Comparison of ENCODE assay signal across 8 cellular contexts in the genomic region with DNA sequence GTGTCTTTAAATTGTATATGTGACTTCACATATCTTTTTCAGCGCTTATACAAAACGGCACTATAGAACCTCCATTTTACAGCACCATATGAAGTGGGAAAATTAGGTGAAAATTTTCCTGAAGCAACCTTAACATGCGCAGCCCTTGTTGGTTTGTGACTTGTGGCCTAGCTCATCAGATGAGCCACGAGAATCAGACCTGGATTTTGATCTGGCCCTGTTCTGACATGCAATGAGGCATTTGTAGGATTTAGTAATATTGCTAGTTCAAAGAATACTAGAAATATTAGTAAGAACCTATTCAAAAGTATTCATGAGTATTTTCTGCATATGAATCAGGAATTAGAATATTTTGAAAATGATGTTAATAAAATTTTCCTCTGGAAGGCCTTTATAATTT. TPM values are rescaled to one million over a fixed set of nuclear protein-coding genes. Genes with fewer than 3 reads are reported as not detected.
A peak's percentile ranks its signal among the peaks of the same experiment; 100 is the strongest.
DNase-seq lines count a peak whose midpoint lies in the region; ATAC-seq and TF ChIP-seq lines count a peak whose summit lies in the region.

No MANE protein-coding gene starts in this region.

- peaks cover 34% of the 10 kb centered on the region for H3K4me1 Mint-ChIP-seq in T-helper 1 cell treated with Interleukin-12 subunit alpha and Interleukin-12 subunit beta and Interleukin-4 antibody, amounts not matched to agents 30 μg/mL and 1 μg/mL, for 36 hours (ENCODE audit: low read depth)
- H3K4me1 Mint-ChIP-seq in T-cell: peaks cover 25 to 45% (median 36%) of the 10 kb centered on the region in 3 donors
- peaks cover 24% of the 10 kb centered on the region for H3K4me1 Mint-ChIP-seq in stimulated activated naive CD8-positive, alpha-beta T cell treated with anti-CD3 and anti-CD28 coated beads, Interleukin-15, amount 100 ng/mL, for 72 hours

- DNase-seq in T-helper 1 cell (no peak), T-cell (no peak), fibroblast of pulmonary artery (ENCODE audit: low read depth) (no peak), left colon (no peak), NCI-H526 (lab: John Stamatoyannopoulos, UW) (no peak)
- DNase-seq in stimulated activated naive CD8-positive, alpha-beta T cell treated with anti-CD3 and anti-CD28 coated beads, Interleukin-15, amount 100 ng/mL, for 72 hours: no peak

- intact Hi-C loops in left colon (cut with DNase I, micrococcal nuclease): no loop called here

- peak overlapping the region; percentile 94 for H3K27ac Mint-ChIP-seq in T-helper 1 cell treated with Interleukin-12 subunit alpha and Interleukin-12 subunit beta and Interleukin-4 antibody, amounts not matched to agents 30 μg/mL and 1 μg/mL, for 36 hours
- H3K27ac Mint-ChIP-seq in T-cell: peak overlapping the region; percentile 90 to 97
- H3K27ac Mint-ChIP-seq in stimulated activated naive CD8-positive, alpha-beta T cell treated with anti-CD3 and anti-CD28 coated beads, Interleukin-15, amount 100 ng/mL, for 72 hours: peak overlapping the region; percentile 85 to 99

- CTCF ChIA-PET in T-cell (lab: Charles Lee): interaction anchor here in 1 of 2 donors (0.7 to 5.8 kb wide), 3 partner anchors 17 to 252 kb away, joined by 3 to 46 read pairs (median 4); no protein-coding TSS in a partner anchor

- peaks cover 58% of the 10 kb centered on the region for H3K36me3 Mint-ChIP-seq in T-helper 1 cell treated with Interleukin-12 subunit alpha and Interleukin-12 subunit beta and Interleukin-4 antibody, amounts not matched to agents 30 μg/mL and 1 μg/mL, for 36 hours (ENCODE audit: low read depth)
- H3K36me3 Mint-ChIP-seq in T-cell: peaks cover 43% of the 10 kb centered on the region

- POLR2A ChIA-PET in T-cell (lab: Charles Lee): interaction anchor here in 1 of 2 donors (1.0 to 2.3 kb wide), 2 partner anchors 23 to 363 kb away, joined by 3 to 11 read pairs; a partner anchor contains a TSS

- no peaks in the 10 kb centered on the region for H3K9me3 Mint-ChIP-seq in T-helper 1 cell treated with Interleukin-12 subunit alpha and Interleukin-12 subunit beta and Interleukin-4 antibody, amounts not matched to agents 30 μg/mL and 1 μg/mL, for 36 hours
- H3K9me3 Mint-ChIP-seq in T-cell: no peaks in the 10 kb centered on the region
- no peaks in the 10 kb centered on the region for H3K9me3 Mint-ChIP-seq in stimulated activated naive CD8-positive, alpha-beta T cell treated with anti-CD3 and anti-CD28 coated beads, Interleukin-15, amount 100 ng/mL, for 72 hours

- ATAC-seq in T-cell (replicated peaks in 1 of 4) (no peak), GM19023 (IDR thresholded peaks at IDR 0.05; ENCODE audit: unreplicated experiment) (no peak), left colon (no peak)
- no peak for ATAC-seq in stimulated activated naive CD8-positive, alpha-beta T cell treated with anti-CD3 and anti-CD28 coated beads, Interleukin-15, amount 100 ng/mL, for 72 hours

- peak overlapping the region; percentile 98 for H3K4me3 Mint-ChIP-seq in T-helper 1 cell treated with Interleukin-12 subunit alpha and Interleukin-12 subunit beta and Interleukin-4 antibody, amounts not matched to agents 30 μg/mL and 1 μg/mL, for 36 hours
- peak overlapping the region; percentile 93 to 99 (median 99) for H3K4me3 Mint-ChIP-seq in T-cell
- peak overlapping the region; percentile 91 to 95 for H3K4me3 Mint-ChIP-seq in stimulated activated naive CD8-positive, alpha-beta T cell treated with anti-CD3 and anti-CD28 coated beads, Interleukin-15, amount 100 ng/mL, for 72 hours

- TF ChIP-seq CTCF in fibroblast of pulmonary artery (IDR thresholded peaks at IDR 0.05; ENCODE audit: low read length, missing control alignments): no peak

- H3K4me3 ChIP-seq in fibroblast of pulmonary artery (replicated peaks; ENCODE audit: low read depth, low read length): peak overlapping the region; percentile 72

- H3K27me3 Mint-ChIP-seq in T-helper 1 cell treated with Interleukin-12 subunit alpha and Interleukin-12 subunit beta and Interleukin-4 antibody, amounts not matched to agents 30 μg/mL and 1 μg/mL, for 36 hours (ENCODE audit: low read depth): no peaks in the 10 kb centered on the region
- H3K27me3 Mint-ChIP-seq in T-cell: no peaks in the 10 kb centered on the region
- no peaks in the 10 kb centered on the region for H3K27me3 Mint-ChIP-seq in stimulated activated naive CD8-positive, alpha-beta T cell treated with anti-CD3 and anti-CD28 coated beads, Interleukin-15, amount 100 ng/mL, for 72 hours

RNA-seq across cellular contexts. Expression of a gene that starts 2.9 kb away (rescaled TPM):
- total RNA-seq in T-cell (100 to 1,000 TPM; 170 to 246 (median 188) TPM), left colon (10 to 100 TPM; 38.0 to 53.3 TPM)

RNA-seq across cellular contexts. Expression of a gene that starts 24.1 kb away (rescaled TPM):
- total RNA-seq in T-cell (1 to 10 TPM; 1.7 to 5.2 (median 2.2) TPM), left colon (under 1 TPM; 0.34 to 0.37 TPM)
